ENCODE assay signal across 33 cellular contexts in genomic region chr2:104825124-104825865, GRCh38. TPM values are rescaled to one million over a fixed set of nuclear protein-coding genes. Genes with fewer than 3 reads are reported as not detected.
"Had no signal": no experiment of that assay in that cellular context is flagged by ENCODE, and none has a peak within 500 bp of the region (broad histone marks: within the 10 kb centered on the region; RNA-seq: fewer than 3 reads in every experiment).

No MANE protein-coding gene starts in this region.

- H2AFZ ChIP-seq: hepatocyte had no signal

- DNase-seq: activated CD4-positive, alpha-beta T cell treated with anti-CD3 and anti-CD28 coated beads for 4 hours; activated CD4-positive, alpha-beta T cell treated with anti-CD3 and anti-CD28 coated beads, Interleukin-2, amount 50 U/mL, for 48 hours; activated CD4-positive, CD25-positive, alpha-beta regulatory T cell; activated CD8-positive, alpha-beta memory T cell treated with anti-CD3 and anti-CD28 coated beads, Interleukin-2, amount 50 U/mL, for 48 hours; activated naive CD4-positive, alpha-beta T cell; activated T-cell treated with anti-CD3 and anti-CD28 coated beads, Interleukin-2, amount 50 U/mL, for 4 hours; adrenal gland; dermis blood vessel endothelial cell; effector CD8-positive, alpha-beta T cell; glutamatergic neuron; immature natural killer cell; left ventricle myocardium superior; nephron progenitor cell; nucleus accumbens; posterior cingulate gyrus; stimulated activated CD4-positive, alpha-beta T cell treated with anti-CD3 and anti-CD28 coated beads, Interleukin-15, amount 100 ng/mL, for 24 hours; stimulated activated CD4-positive, alpha-beta T cell treated with anti-CD3 and anti-CD28 coated beads, Interleukin-2, amount 100 ng/mL, for 48 hours; stimulated activated CD8-positive, alpha-beta memory T cell treated with anti-CD3 and anti-CD28 coated beads, Interleukin-4, amount 100 ng/mL, for 48 hours; stimulated activated naive CD4-positive, alpha-beta T cell treated with Interleukin-2 at 50 U/mL for 16 hours; T-helper 9 cell had no signal

- H3K36me3 Mint-ChIP-seq: activated naive CD8-positive, alpha-beta T cell; immature natural killer cell; type B pancreatic cell had no signal

- H3K9me3 Mint-ChIP-seq: type B pancreatic cell had no signal

- FAIRE-seq: endothelial cell of umbilical vein, frontal cortex had no signal

- H3K79me2 ChIP-seq: hepatocyte had no signal

- ATAC-seq: activated T-cell treated with anti-CD3 and anti-CD28 coated beads, Interleukin-2, amount 50 U/mL, for 4 hours; esophagus mucosa; left ventricle myocardium superior; sciatic nerve had no signal

- H3K4me3 ChIP-seq: adrenal gland, hepatocyte, smooth muscle cell, thoracic aorta had no signal

- H3K27ac Mint-ChIP-seq: activated naive CD8-positive, alpha-beta T cell; activated T-helper 2 cell treated with anti-CD3 and anti-CD28 coated beads, Interferon-gamma antibody, Interleukin-2, Interleukin-4, amounts not matched to agents 10 μg/mL and 5 μg/mL and 100 μg/mL, durations not matched to agents 14 hours and 24 hours and 36 hours; immature natural killer cell; nephron progenitor cell; type B pancreatic cell had no signal

- H3K9me3 ChIP-seq: adrenal gland, thoracic aorta had no signal

- H3K4me3 Mint-ChIP-seq: activated naive CD8-positive, alpha-beta T cell; activated T-cell treated with anti-CD3 and anti-CD28 coated beads, Interleukin-2, amount 50 U/mL, for 4 hours; nephron progenitor cell; type B pancreatic cell had no signal

- H3K4me2 ChIP-seq: hepatocyte, smooth muscle cell had no signal

- H3K4me1 ChIP-seq: adrenal gland had no signal

- H3K4me1 Mint-ChIP-seq: immature natural killer cell had no signal

- H3K36me3 ChIP-seq: adrenal gland, thoracic aorta had no signal

- H3K27me3 ChIP-seq: adrenal gland, hepatocyte had no signal

- H3K27ac ChIP-seq: adrenal gland, hepatocyte, thoracic aorta had no signal

RNA-seq across cellular contexts. Expression of gene POU3F3, which starts 28.6 kb away (rescaled TPM):
- total RNA-seq: activated CD8-positive, alpha-beta memory T cell treated with anti-CD3 and anti-CD28 coated beads for 36 hours; activated T-cell treated with anti-CD3 and anti-CD28 coated beads, Interleukin-2, amount 50 U/mL, for 4 hours; activated T-helper 2 cell treated with anti-CD3 and anti-CD28 coated beads, Interferon-gamma antibody, Interleukin-2, Interleukin-4, amounts not matched to agents 10 μg/mL and 5 μg/mL and 100 μg/mL, durations not matched to agents 14 hours and 24 hours and 36 hours; endothelial cell of umbilical vein; esophagus mucosa; hepatocyte; left ventricle myocardium superior; myocyte; sciatic nerve; smooth muscle cell; T-helper 1 cell treated with Interleukin-12 subunit alpha and Interleukin-12 subunit beta and Interleukin-4 antibody, amounts not matched to agents 30 ng/mL and 1 ng/mL, for 36 hours had no signal
- polyA plus RNA-seq: endothelial cell of umbilical vein, hepatocyte, immature natural killer cell, smooth muscle cell had no signal
